26 cellular contexts compared by ENCODE assay signal in genomic region chr19:45460807-45461347, GRCh38.
"Had no signal": no experiment of that assay in that cellular context is flagged by ENCODE, and none has a peak within 500 bp of the region (broad histone marks: within the 10 kb centered on the region; RNA-seq: fewer than 3 reads in every experiment).

No MANE protein-coding gene starts in this region.

- H3K27me3 ChIP-seq: esophagus muscularis mucosa, heart right ventricle, stomach, thyroid gland had no signal

- ATAC-seq: activated CD8-positive, alpha-beta memory T cell treated with anti-CD3 and anti-CD28 coated beads, Interleukin-2, amount 10 ng/mL, durations not matched to agents 7 days and 5 days; activated CD8-positive, alpha-beta T cell treated with anti-CD3 and anti-CD28 coated beads, Interleukin-2, amount 10 ng/mL, durations not matched to agents 7 days and 5 days; activated naive CD8-positive, alpha-beta T cell treated with anti-CD3 and anti-CD28 coated beads, Interleukin-2, amount 50 U/mL, for 24 hours; heart right ventricle; left lobe of liver; lower lobe of right lung; natural killer cell; sciatic nerve; stimulated activated memory B cell treated with anti-CD40 and anti-IgM and Interleukin-4, amounts not matched to agents 10 μg/mL and 1 μg/mL and 100 μg/mL, for 72 hours; WTC11 had no signal

- DNase-seq: activated CD4-positive, alpha-beta T cell treated with anti-CD3 and anti-CD28 coated beads for 1 hour; activated CD4-positive, alpha-beta T cell treated with anti-CD3 and anti-CD28 coated beads, Interleukin-2, amount 10 ng/mL, durations not matched to agents 7 days and 5 days; activated CD8-positive, alpha-beta memory T cell treated with anti-CD3 and anti-CD28 coated beads, Interleukin-2, amount 10 ng/mL, durations not matched to agents 7 days and 5 days; activated CD8-positive, alpha-beta T cell treated with anti-CD3 and anti-CD28 coated beads, Interleukin-2, amount 10 ng/mL, durations not matched to agents 7 days and 5 days; activated naive CD8-positive, alpha-beta T cell treated with anti-CD3 and anti-CD28 coated beads, Interleukin-2, amount 50 U/mL, for 24 hours; activated T-cell treated with anti-CD3 and anti-CD28 coated beads, Interleukin-2, amount 50 U/mL, for 48 hours; amygdala; caudate nucleus; foreskin melanocyte; heart right ventricle; kidney glomerular epithelial cell; lower lobe of right lung; mesenchymal stem cell; natural killer cell; posterior cingulate gyrus; stimulated activated CD4-positive, alpha-beta T cell treated with anti-CD3 and anti-CD28 coated beads, Interleukin-12 subunit alpha, Interleukin-12 subunit beta, amount 100 ng/mL, for 4 hours; stimulated activated CD4-positive, alpha-beta T cell treated with anti-CD3 and anti-CD28 coated beads, Interleukin-4, amount 100 ng/mL, for 1 hour; stomach; T-helper 2 cell; thyroid gland had no signal

- H3K4me3 ChIP-seq: esophagus muscularis mucosa, heart right ventricle, lower lobe of right lung, skin epidermis, stomach, thyroid gland had no signal

- H3K9me3 ChIP-seq: esophagus muscularis mucosa, heart right ventricle, lower lobe of right lung, stomach, thyroid gland had no signal

- H3K27ac ChIP-seq: esophagus muscularis mucosa, heart right ventricle, lower lobe of right lung, skin epidermis, stomach, thyroid gland had no signal

- H3K36me3 ChIP-seq: esophagus muscularis mucosa, heart right ventricle, lower lobe of right lung, stomach, thyroid gland had no signal
